In genomic region chr12:120144215-120144614, GRCh38 we compare ENCODE assay signal across 22 cellular contexts. TPM values are rescaled to one million over a fixed set of nuclear protein-coding genes. Genes with fewer than 3 reads are reported as not detected.
DNase-seq lines count a peak whose midpoint lies in the region; ATAC-seq, FAIRE-seq and TF ChIP-seq lines count a peak whose summit lies in the region.
"Had no signal": no experiment of that assay in that cellular context is flagged by ENCODE, and none has a peak within 500 bp of the region (broad histone marks: within the 10 kb centered on the region; RNA-seq: fewer than 3 reads in every experiment).

No MANE protein-coding gene starts in this region.

- no peaks in the 10 kb centered on the region for H3K9me3 ChIP-seq in K562 (replicated peaks; ENCODE audit: control insufficient read depth, insufficient read depth, low read depth, low read length)
- H3K9me3 ChIP-seq in kidney (ENCODE audit: control insufficient read depth in 1 of 2, low read length in 2 of 2): no peaks in the 10 kb centered on the region
- no peaks in the 10 kb centered on the region for H3K9me3 ChIP-seq in osteoblast (ENCODE audit: low read depth, low read length)
- H3K9me3 ChIP-seq in ascending aorta: no peaks in the 10 kb centered on the region
- H3K9me3 ChIP-seq: A549; BLaER1 treated with 17β-estradiol and CSF1 and Interleukin-3, amounts not matched to agents 10 nM and 100 nM; Caco-2 had no signal

- H2AFZ ChIP-seq in K562 (ENCODE audit: low read depth, low read length) (no peak overlapping the region), osteoblast (ENCODE audit: low read length) (no peak overlapping the region)

- no peak for TF ChIP-seq EP300 in K562 (IDR thresholded peaks at IDR 0.05; ENCODE audit: low read length)

- H4K20me1 ChIP-seq in K562 (replicated peaks; ENCODE audit: control insufficient read depth, insufficient read depth, low read length) (no peaks in the 10 kb centered on the region), osteoblast (ENCODE audit: insufficient read depth, low read length) (peaks cover 8% of the 10 kb centered on the region)

- peaks cover 2% of the 10 kb centered on the region for H3K4me1 Mint-ChIP-seq in activated CD8-positive, alpha-beta T cell treated with anti-CD3 and anti-CD28 coated beads, Interleukin-2, amount 10 ng/mL, durations not matched to agents 7 days and 5 days (ENCODE audit: low read depth)
- H3K4me1 Mint-ChIP-seq: B cell had no signal

- 94% methylated on average over 11 of the region's 11 CpGs for WGBS in K562 (ENCODE audit: insufficient coverage, low coverage, missing lambda C conversion rate)

- POLR2A ChIA-PET in K562 (lab: Yijun Ruan, JAX): interaction anchor here (0.8 kb wide), 1 partner anchor 253 kb away, joined by 3 read pairs; no protein-coding TSS in a partner anchor
- POLR2A ChIA-PET in activated CD8-positive, alpha-beta T cell treated with anti-CD3 and anti-CD28 coated beads, Interleukin-2, amount 10 ng/mL, durations not matched to agents 7 days and 5 days (lab: Charles Lee): no interaction called here

- no peak overlapping the region for H3K4me3 Mint-ChIP-seq in activated CD8-positive, alpha-beta T cell treated with anti-CD3 and anti-CD28 coated beads, Interleukin-2, amount 10 ng/mL, durations not matched to agents 7 days and 5 days
- H3K4me3 Mint-ChIP-seq: B cell; CD4-positive, alpha-beta T cell; CD8-positive, alpha-beta T cell had no signal

- no peak overlapping the region for H3K4me3 ChIP-seq in K562
- no peak overlapping the region for H3K4me3 ChIP-seq in kidney (ENCODE audit: low read length in 2 of 2)
- H3K4me3 ChIP-seq in osteoblast (ENCODE audit: insufficient read depth, low read length): no peak overlapping the region
- H3K4me3 ChIP-seq in ascending aorta: no peak overlapping the region
- H3K4me3 ChIP-seq: A549; BLaER1 treated with 17β-estradiol and CSF1 and Interleukin-3, amounts not matched to agents 10 nM and 100 nM had no signal

- H3K4me2 ChIP-seq in K562 (ENCODE audit: insufficient read depth, low read length) (no peak overlapping the region), osteoblast (ENCODE audit: insufficient read depth, low read length) (no peak overlapping the region)
- H3K4me2 ChIP-seq: A549; BLaER1 treated with 17β-estradiol and CSF1 and Interleukin-3, amounts not matched to agents 10 nM and 100 nM had no signal

- no peak for TF ChIP-seq RAD21 in K562 (CRISPR knock-in tag; conservative IDR thresholded peaks at IDR 0.05 in 1 of 2, IDR thresholded peaks at IDR 0.05 in 1 of 2)

- no peaks in the 10 kb centered on the region for H3K4me1 ChIP-seq in K562 (replicated peaks in 1 of 2; ENCODE audit: control insufficient read depth in 2 of 2, insufficient read depth in 2 of 2, low read length in 2 of 2)
- peaks cover 0 to 3% of the 10 kb centered on the region in 2 donors for H3K4me1 ChIP-seq in kidney (ENCODE audit: control insufficient read depth in 1 of 2, insufficient read depth in 1 of 2, low read depth in 1 of 2, low read length in 2 of 2)
- H3K4me1 ChIP-seq in osteoblast (ENCODE audit: insufficient read depth, low read length): no peaks in the 10 kb centered on the region
- no peaks in the 10 kb centered on the region for H3K4me1 ChIP-seq in ascending aorta
- H3K4me1 ChIP-seq: A549; BLaER1 treated with 17β-estradiol and CSF1 and Interleukin-3, amounts not matched to agents 10 nM and 100 nM; Caco-2 had no signal

- H3K27me3 ChIP-seq in K562 (ENCODE audit: control insufficient read depth in 2 of 2, insufficient read depth in 2 of 2, low read length in 2 of 2): no peaks in the 10 kb centered on the region
- H3K27me3 ChIP-seq in osteoblast (ENCODE audit: insufficient read depth, low read length): no peaks in the 10 kb centered on the region
- no peaks in the 10 kb centered on the region for H3K27me3 ChIP-seq in ascending aorta
- H3K27me3 ChIP-seq: BLaER1 treated with 17β-estradiol and CSF1 and Interleukin-3, amounts not matched to agents 10 nM and 100 nM had no signal

- H3K9me1 ChIP-seq in K562 (ENCODE audit: control insufficient read depth, insufficient read depth, low read length): no peaks in the 10 kb centered on the region

- H3K27me3 Mint-ChIP-seq in activated CD8-positive, alpha-beta T cell treated with anti-CD3 and anti-CD28 coated beads, Interleukin-2, amount 10 ng/mL, durations not matched to agents 7 days and 5 days (ENCODE audit: low read depth): no peaks in the 10 kb centered on the region
- H3K27me3 Mint-ChIP-seq: B cell; CD4-positive, alpha-beta T cell had no signal

- H3K79me2 ChIP-seq in K562 (ENCODE audit: control insufficient read depth, insufficient read depth, low read length) (no peaks in the 10 kb centered on the region), osteoblast (ENCODE audit: insufficient read depth, low read length) (peaks cover 5% of the 10 kb centered on the region)

- ATAC-seq in K562: no peak
- no peak for ATAC-seq in activated CD8-positive, alpha-beta T cell treated with anti-CD3 and anti-CD28 coated beads, Interleukin-2, amount 10 ng/mL, durations not matched to agents 7 days and 5 days
- ATAC-seq: A549; CD8-positive, alpha-beta T cell had no signal

- no peak for FAIRE-seq in K562 (lab: Jason Lieb, UNC)
- FAIRE-seq in kidney (lab: Jason Lieb, UNC): no peak
- no peak for FAIRE-seq in GM12891 (lab: Jason Lieb, UNC)
- FAIRE-seq: A549, D721Med, G401.6, GM12892, GM18507 had no signal

- peaks cover 62% of the 10 kb centered on the region for H3K36me3 Mint-ChIP-seq in activated CD8-positive, alpha-beta T cell treated with anti-CD3 and anti-CD28 coated beads, Interleukin-2, amount 10 ng/mL, durations not matched to agents 7 days and 5 days (ENCODE audit: low read depth)

- BruUV-seq in K562 (replicated peaks; lab: Mats Ljungman, UMichigan): no TSS peak

- H3K9ac ChIP-seq in K562 (ENCODE audit: insufficient read depth in 1 of 2, low read depth in 2 of 2, low read length in 2 of 2) (no peak overlapping the region), kidney (ENCODE audit: low read length in 2 of 2) (no peak overlapping the region)
- H3K9ac ChIP-seq: BLaER1 treated with 17β-estradiol and CSF1 and Interleukin-3, amounts not matched to agents 10 nM and 100 nM had no signal

- H3K27ac Mint-ChIP-seq in activated CD8-positive, alpha-beta T cell treated with anti-CD3 and anti-CD28 coated beads, Interleukin-2, amount 10 ng/mL, durations not matched to agents 7 days and 5 days: no peak overlapping the region
- H3K27ac Mint-ChIP-seq: B cell; CD4-positive, alpha-beta T cell; CD8-positive, alpha-beta T cell had no signal

- H3K9me3 Mint-ChIP-seq in activated CD8-positive, alpha-beta T cell treated with anti-CD3 and anti-CD28 coated beads, Interleukin-2, amount 10 ng/mL, durations not matched to agents 7 days and 5 days (ENCODE audit: insufficient read depth): no peaks in the 10 kb centered on the region
- H3K9me3 Mint-ChIP-seq: CD4-positive, alpha-beta T cell; CD8-positive, alpha-beta T cell had no signal

- intact Hi-C loops in K562 (cut with micrococcal nuclease): no loop called here
- intact Hi-C loops in kidney (cut with DNase I): no loop called here
- intact Hi-C loops in ascending aorta (cut with DNase I): no loop called here

- CTCF ChIA-PET in K562 (lab: Yijun Ruan, JAX; ENCODE audit: low intra/inter-chr PET ratio): no interaction called here
- CTCF ChIA-PET in activated CD8-positive, alpha-beta T cell treated with anti-CD3 and anti-CD28 coated beads, Interleukin-2, amount 10 ng/mL, durations not matched to agents 7 days and 5 days (lab: Charles Lee): no interaction called here

- in situ Hi-C loops in K562 (cut with MboI): loop anchor here (5.0 kb wide), 1 partner anchor 43 kb away; no protein-coding TSS in a partner anchor

- DNase-seq in K562 (ENCODE audit: extremely low read depth in 1 of 4, low spot score in 3 of 4) (no peak), kidney (peak; percentile 51), osteoblast (ENCODE audit: insufficient read length, low spot score, missing footprints) (peak; percentile 80), ascending aorta (ENCODE audit: low spot score in 2 of 2) (no peak), GM12891 (ENCODE audit: insufficient read length, low spot score) (no peak)
- no peak for DNase-seq in activated CD8-positive, alpha-beta T cell treated with anti-CD3 and anti-CD28 coated beads, Interleukin-2, amount 10 ng/mL, durations not matched to agents 7 days and 5 days
- DNase-seq: AML-193; Caco-2; Calu3; CD4-positive, alpha-beta T cell; CD8-positive, alpha-beta T cell; DMS79 treated with DMSO at 0.1 percent for 48 hours; GF-D8 had no signal

- H3K36me3 ChIP-seq in K562 (ENCODE audit: control insufficient read depth, insufficient read depth, low read length): peaks cover 97% of the 10 kb centered on the region
- H3K36me3 ChIP-seq in kidney (ENCODE audit: control insufficient read depth in 1 of 2, insufficient read depth in 2 of 2, low read length in 2 of 2): peaks cover 41 to 74% of the 10 kb centered on the region in 2 donors
- peaks cover 95% of the 10 kb centered on the region for H3K36me3 ChIP-seq in osteoblast (ENCODE audit: insufficient read depth, low read length)
- H3K36me3 ChIP-seq in ascending aorta: peaks cover 95 to 96% of the 10 kb centered on the region in 2 donors

- no peak for TF ChIP-seq CTCF in 22Rv1 (IDR thresholded peaks at IDR 0.05)
- TF ChIP-seq CTCF in K562 (IDR thresholded peaks at IDR 0.05 in 2 of 3, conservative IDR thresholded peaks at IDR 0.05 in 1 of 3; ENCODE audit: insufficient read depth in 2 of 3, low read depth in 1 of 3, low read length in 3 of 3): no peak
- no peak for TF ChIP-seq CTCF in kidney (IDR thresholded peaks at IDR 0.05; ENCODE audit: borderline replicate concordance, extremely low read depth, insufficient read depth)
- no peak for TF ChIP-seq CTCF in osteoblast (IDR thresholded peaks at IDR 0.05; ENCODE audit: extremely low read depth, low read depth, low read length)
- no peak for TF ChIP-seq CTCF in ascending aorta (IDR thresholded peaks at IDR 0.05)

- H3K27ac ChIP-seq in 22Rv1 (peak overlapping the region; percentile 88), K562 (ENCODE audit: extremely low read depth, low read depth, low read length) (no peak overlapping the region), kidney (ENCODE audit: low read depth in 2 of 2, low read length in 2 of 2) (no peak overlapping the region), osteoblast (ENCODE audit: low read depth, low read length) (no peak overlapping the region), ascending aorta (no peak overlapping the region)
- H3K27ac ChIP-seq: A549; BLaER1 treated with 17β-estradiol and CSF1 and Interleukin-3, amounts not matched to agents 10 nM and 100 nM; C4-2B had no signal

- no peak for TF ChIP-seq POLR2A in K562 (conservative IDR thresholded peaks at IDR 0.05)
- TF ChIP-seq POLR2A in GM12891 (IDR thresholded peaks at IDR 0.05; ENCODE audit: low read depth, low read length): no peak

RNA-seq across cellular contexts. Expression of gene RAB35, which starts 27.7 kb away (rescaled TPM):
- total RNA-seq in K562 (2011; cell fraction: chromatin; rRNA removed; ENCODE audit: low replicate concordance): 15.2 and 30.6 TPM in 2 replicates
- total RNA-seq in K562 (2011; cell fraction: nucleolus; rRNA removed): 19.2 and 20.5 TPM in 2 replicates
- 14.8 and 17.9 TPM in 2 replicates for total RNA-seq in K562 (2011; cell fraction: nucleoplasm; rRNA removed)
- total RNA-seq in K562 (2014; rRNA removed) (38.9 and 47.9 TPM in 2 replicates), K562 (2014; rRNA removed; fragmentation: Illumina TruSeq; extraction: Trizol) (19.5 and 22.9 TPM in 2 replicates), K562 (2015; rRNA removed; fragmentation: Illumina TruSeq; extraction: Trizol) (36.0 and 36.6 TPM in 2 replicates), K562 (2021) (66.8 and 76.3 TPM in 2 replicates), kidney (56.1 TPM), osteoblast (25.0 and 27.4 TPM in 2 replicates), ascending aorta (39.2 TPM)
- polyA plus RNA-seq in K562 (2011; rRNA removed) (32.4 and 45.4 TPM in 2 replicates), K562 (2014; fragmentation: Illumina TruSeq; extraction: Trizol) (42.0 and 54.4 TPM in 2 replicates), K562 (2014; fragmentation: Nextera tagmentation; extraction: Ambion mirVana) (under 1 TPM; 0.65 to 0.94 TPM), K562 (2014; rRNA removed) (49.1 and 50.6 TPM in 2 replicates), kidney (ENCODE audit: insufficient read depth, low read depth, low replicate concordance) (23.2 TPM)
- polyA plus RNA-seq in K562 (2011; cell fraction: cytosol; rRNA removed): 39.4 and 72.9 TPM in 2 replicates
- 23.4 and 33.0 TPM in 2 replicates for polyA plus RNA-seq in K562 (2011; cell fraction: nucleus; rRNA removed)
- polyA plus RNA-seq in K562 (2012): 42.4 and 50.7 TPM in 2 replicates
- polyA minus RNA-seq in K562 (2011; rRNA and poly(A)+ RNA removed): 50.9 and 115 TPM in 2 replicates
- polyA minus RNA-seq in K562 (2011; cell fraction: cytosol; rRNA and poly(A)+ RNA removed): 29.8 and 41.0 TPM in 2 replicates
- polyA minus RNA-seq in K562 (2011; cell fraction: nucleus; rRNA and poly(A)+ RNA removed): 6.7 and 6.9 TPM in 2 replicates
- 41.4 TPM for polyA plus RNA-seq in GM12891 (2012; ENCODE audit: low read depth, missing spikeins)
- 10 to 100 TPM; 61.0 to 64.6 TPM for total RNA-seq in activated CD8-positive, alpha-beta T cell treated with anti-CD3 and anti-CD28 coated beads, Interleukin-2, amount 10 ng/mL, durations not matched to agents 7 days and 5 days

RNA-seq across cellular contexts. Expression of gene GCN1, which starts 50.3 kb away (rescaled TPM):
- 689 and 1,391 TPM in 2 replicates for total RNA-seq in K562 (2011; cell fraction: chromatin; rRNA removed; ENCODE audit: low replicate concordance)
- total RNA-seq in K562 (2011; cell fraction: nucleolus; rRNA removed): 533 and 578 TPM in 2 replicates
- 336 and 477 TPM in 2 replicates for total RNA-seq in K562 (2011; cell fraction: nucleoplasm; rRNA removed)
- total RNA-seq in K562 (2014; rRNA removed) (96.4 and 124 TPM in 2 replicates), K562 (2014; rRNA removed; fragmentation: Illumina TruSeq; extraction: Trizol) (48.2 and 49.7 TPM in 2 replicates), K562 (2015; rRNA removed; fragmentation: Illumina TruSeq; extraction: Trizol) (51.5 and 54.4 TPM in 2 replicates), K562 (2021) (172 and 190 TPM in 2 replicates), kidney (77.6 TPM), osteoblast (103 and 143 TPM in 2 replicates), ascending aorta (49.0 TPM)
- polyA plus RNA-seq in K562 (2011; rRNA removed) (51.7 and 78.4 TPM in 2 replicates), K562 (2014; fragmentation: Illumina TruSeq; extraction: Trizol) (81.4 and 108 TPM in 2 replicates), K562 (2014; fragmentation: Nextera tagmentation; extraction: Ambion mirVana) (10 to 100 TPM; 11.9 to 18.2 TPM), K562 (2014; rRNA removed) (78.4 and 94.0 TPM in 2 replicates), kidney (ENCODE audit: insufficient read depth, low read depth, low replicate concordance) (12.2 TPM)
- polyA plus RNA-seq in K562 (2011; cell fraction: cytosol; rRNA removed): 52.9 and 58.6 TPM in 2 replicates
- 319 and 415 TPM in 2 replicates for polyA plus RNA-seq in K562 (2011; cell fraction: nucleus; rRNA removed)
- 82.4 and 85.4 TPM in 2 replicates for polyA plus RNA-seq in K562 (2012)
- polyA minus RNA-seq in K562 (2011; rRNA and poly(A)+ RNA removed): 168 and 179 TPM in 2 replicates
- 131 and 132 TPM in 2 replicates for polyA minus RNA-seq in K562 (2011; cell fraction: cytosol; rRNA and poly(A)+ RNA removed)
- 176 and 241 TPM in 2 replicates for polyA minus RNA-seq in K562 (2011; cell fraction: nucleus; rRNA and poly(A)+ RNA removed)
- 39.6 TPM for polyA plus RNA-seq in GM12891 (2012; ENCODE audit: low read depth, missing spikeins)
- 100 to 1,000 TPM; 109 to 112 TPM for total RNA-seq in activated CD8-positive, alpha-beta T cell treated with anti-CD3 and anti-CD28 coated beads, Interleukin-2, amount 10 ng/mL, durations not matched to agents 7 days and 5 days

RNA-seq across cellular contexts. Expression of gene RPLP0, which starts 56.7 kb away (rescaled TPM):
- 1,112 and 2,318 TPM in 2 replicates for total RNA-seq in K562 (2011; cell fraction: chromatin; rRNA removed; ENCODE audit: low replicate concordance)
- 2,659 and 3,037 TPM in 2 replicates for total RNA-seq in K562 (2011; cell fraction: nucleolus; rRNA removed)
- 2,953 and 5,147 TPM in 2 replicates for total RNA-seq in K562 (2011; cell fraction: nucleoplasm; rRNA removed)
- 4,900 and 6,436 TPM in 2 replicates for total RNA-seq in K562 (2014; rRNA removed)
- 3,191 and 3,833 TPM in 2 replicates for total RNA-seq in K562 (2014; rRNA removed; fragmentation: Illumina TruSeq; extraction: Trizol)
- 3,802 and 3,820 TPM in 2 replicates for total RNA-seq in K562 (2015; rRNA removed; fragmentation: Illumina TruSeq; extraction: Trizol)
- total RNA-seq in K562 (2021): 3,845 and 4,075 TPM in 2 replicates
- polyA plus RNA-seq in K562 (2011; rRNA removed): 7,931 and 10,886 TPM in 2 replicates
- 11,423 and 15,718 TPM in 2 replicates for polyA plus RNA-seq in K562 (2011; cell fraction: cytosol; rRNA removed)
- 3,653 and 4,979 TPM in 2 replicates for polyA plus RNA-seq in K562 (2011; cell fraction: nucleus; rRNA removed)
- 4,990 and 8,357 TPM in 2 replicates for polyA plus RNA-seq in K562 (2012)
- 5,372 and 5,510 TPM in 2 replicates for polyA plus RNA-seq in K562 (2014; fragmentation: Illumina TruSeq; extraction: Trizol)
- polyA plus RNA-seq in K562 (2014; fragmentation: Nextera tagmentation; extraction: Ambion mirVana): 1,000 to 10,000 TPM; 6,875 to 7,674 TPM
- polyA plus RNA-seq in K562 (2014; rRNA removed): 6,483 and 6,682 TPM in 2 replicates
- polyA minus RNA-seq in K562 (2011; rRNA and poly(A)+ RNA removed): 5,001 and 5,431 TPM in 2 replicates
- 2,569 and 3,110 TPM in 2 replicates for polyA minus RNA-seq in K562 (2011; cell fraction: cytosol; rRNA and poly(A)+ RNA removed)
- 738 and 1,257 TPM in 2 replicates for polyA minus RNA-seq in K562 (2011; cell fraction: nucleus; rRNA and poly(A)+ RNA removed)
- total RNA-seq in kidney: 1,384 TPM
- polyA plus RNA-seq in kidney (ENCODE audit: insufficient read depth, low read depth, low replicate concordance): 1,654 TPM
- total RNA-seq in osteoblast: 2,042 and 2,075 TPM in 2 replicates
- 2,244 TPM for total RNA-seq in ascending aorta
- polyA plus RNA-seq in GM12891 (2012; ENCODE audit: low read depth, missing spikeins): 5,981 TPM
- total RNA-seq in activated CD8-positive, alpha-beta T cell treated with anti-CD3 and anti-CD28 coated beads, Interleukin-2, amount 10 ng/mL, durations not matched to agents 7 days and 5 days: 1,000 to 10,000 TPM; 2,051 to 2,121 TPM

Comparison
In these comparisons a context has a peak if more than half of its experiments do, and no peak if none do; other contexts are left out.
1. DNase-seq: peak in kidney (single experiment) and osteoblast (single experiment); none in K562 (0 of 4), ascending aorta (0 of 2), GM12891 (single experiment) and activated CD8-positive, alpha-beta T cell treated with anti-CD3 and anti-CD28 coated beads, Interleukin-2, amount 10 ng/mL, durations not matched to agents 7 days and 5 days (single experiment).